Comparison of ENCODE assay signal across 1 cellular context in genomic region chr21:20258542-20258941, GRCh38.
TF ChIP-seq lines count a peak whose summit lies in the region.

No MANE protein-coding gene starts in this region.

TF ChIP-seq in K562, 482 proteins besides CTCF, POLR2A, EP300 and RAD21 (continued from another document):
- TF ChIP-seq ZNF592 (IDR thresholded peaks at IDR 0.05): 0 out of 2 replicates have a peak, but pooled peaks have one; percentile 2
- TF ChIP-seq KLF16 (IDR thresholded peaks at IDR 0.05): peak; percentile 71
- TF ChIP-seq RBBP5 (IDR thresholded peaks at IDR 0.05; ENCODE audit: borderline replicate concordance, insufficient read depth, low read length, poor library complexity, severe bottlenecking): peak; percentile 46
- peak in 1 of 2 experiments; percentile 66; a peak in 2 of 4 replicates for TF ChIP-seq ZMIZ1 (IDR thresholded peaks at IDR 0.05; ENCODE audit: low read depth in 2 of 2, low read length in 2 of 2)
- no peak for TF ChIP-seq PHB2 (IDR thresholded peaks at IDR 0.05; ENCODE audit: low read depth)
- no peak for TF ChIP-seq MBD1 (CRISPR knock-in tag; IDR thresholded peaks at IDR 0.05)
- no peak for TF ChIP-seq ZBTB12 (CRISPR knock-in tag; IDR thresholded peaks at IDR 0.05)
- TF ChIP-seq NR4A1 (CRISPR knock-in tag; IDR thresholded peaks at IDR 0.05): no peak
- no peak for TF ChIP-seq NR4A1 (tag; IDR thresholded peaks at IDR 0.05)
- TF ChIP-seq CCNT2 (IDR thresholded peaks at IDR 0.05; ENCODE audit: borderline replicate concordance, extremely low read depth, insufficient read length, low read depth, low read length): peak; percentile 46
- no peak for TF ChIP-seq GMEB1 (CRISPR knock-in tag; IDR thresholded peaks at IDR 0.05)
